Comparison of ENCODE assay signal across 1 cellular context in the genomic region with DNA sequence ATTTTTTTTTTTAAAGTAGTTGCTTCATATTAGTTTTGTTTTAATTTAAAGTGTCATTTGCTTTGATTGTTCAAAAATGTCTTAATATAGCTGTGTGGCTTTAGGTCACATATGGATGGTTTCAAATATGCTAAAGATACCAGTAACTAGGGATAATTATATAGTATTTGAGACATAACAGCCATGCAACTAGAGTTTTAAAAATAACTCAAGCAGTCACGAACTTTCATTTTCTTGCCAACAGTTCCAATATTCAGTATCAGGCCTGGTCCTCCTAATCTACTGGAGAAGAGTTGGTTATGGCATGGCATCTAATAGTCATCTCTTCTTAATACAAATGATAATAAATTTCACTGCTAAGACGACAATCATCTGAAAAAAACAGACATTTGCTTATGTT.
TF ChIP-seq lines count a peak whose summit lies in the region.

No MANE protein-coding gene starts in this region.

TF ChIP-seq in GM12878, 131 proteins besides CTCF, POLR2A, EP300 and RAD21:
- TF ChIP-seq, protein P1, sequence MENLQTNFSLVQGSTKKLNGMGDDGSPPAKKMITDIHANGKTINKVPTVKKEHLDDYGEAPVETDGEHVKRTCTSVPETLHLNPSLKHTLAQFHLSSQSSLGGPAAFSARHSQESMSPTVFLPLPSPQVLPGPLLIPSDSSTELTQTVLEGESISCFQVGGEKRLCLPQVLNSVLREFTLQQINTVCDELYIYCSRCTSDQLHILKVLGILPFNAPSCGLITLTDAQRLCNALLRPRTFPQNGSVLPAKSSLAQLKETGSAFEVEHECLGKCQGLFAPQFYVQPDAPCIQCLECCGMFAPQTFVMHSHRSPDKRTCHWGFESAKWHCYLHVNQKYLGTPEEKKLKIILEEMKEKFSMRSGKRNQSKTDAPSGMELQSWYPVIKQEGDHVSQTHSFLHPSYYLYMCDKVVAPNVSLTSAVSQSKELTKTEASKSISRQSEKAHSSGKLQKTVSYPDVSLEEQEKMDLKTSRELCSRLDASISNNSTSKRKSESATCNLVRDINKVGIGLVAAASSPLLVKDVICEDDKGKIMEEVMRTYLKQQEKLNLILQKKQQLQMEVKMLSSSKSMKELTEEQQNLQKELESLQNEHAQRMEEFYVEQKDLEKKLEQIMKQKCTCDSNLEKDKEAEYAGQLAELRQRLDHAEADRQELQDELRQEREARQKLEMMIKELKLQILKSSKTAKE (IDR thresholded peaks at IDR 0.05; ENCODE audit: low read depth, poor library complexity, severe bottlenecking): no peak
- TF ChIP-seq, protein P2, sequence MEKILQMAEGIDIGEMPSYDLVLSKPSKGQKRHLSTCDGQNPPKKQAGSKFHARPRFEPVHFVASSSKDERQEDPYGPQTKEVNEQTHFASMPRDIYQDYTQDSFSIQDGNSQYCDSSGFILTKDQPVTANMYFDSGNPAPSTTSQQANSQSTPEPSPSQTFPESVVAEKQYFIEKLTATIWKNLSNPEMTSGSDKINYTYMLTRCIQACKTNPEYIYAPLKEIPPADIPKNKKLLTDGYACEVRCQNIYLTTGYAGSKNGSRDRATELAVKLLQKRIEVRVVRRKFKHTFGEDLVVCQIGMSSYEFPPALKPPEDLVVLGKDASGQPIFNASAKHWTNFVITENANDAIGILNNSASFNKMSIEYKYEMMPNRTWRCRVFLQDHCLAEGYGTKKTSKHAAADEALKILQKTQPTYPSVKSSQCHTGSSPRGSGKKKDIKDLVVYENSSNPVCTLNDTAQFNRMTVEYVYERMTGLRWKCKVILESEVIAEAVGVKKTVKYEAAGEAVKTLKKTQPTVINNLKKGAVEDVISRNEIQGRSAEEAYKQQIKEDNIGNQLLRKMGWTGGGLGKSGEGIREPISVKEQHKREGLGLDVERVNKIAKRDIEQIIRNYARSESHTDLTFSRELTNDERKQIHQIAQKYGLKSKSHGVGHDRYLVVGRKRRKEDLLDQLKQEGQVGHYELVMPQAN (conservative IDR thresholded peaks at IDR 0.05): no peak
- peak; percentile 67; the same call in 1 of the 2 replicates for TF ChIP-seq MEF2A (IDR thresholded peaks at IDR 0.05; ENCODE audit: insufficient read depth, low read depth, low read length)
